In genomic region chr12:124233846-124234620, GRCh38 we compare ENCODE assay signal across 15 cellular contexts.
DNase-seq lines count a peak whose midpoint lies in the region; ATAC-seq and TF ChIP-seq lines count a peak whose summit lies in the region.
"Had no signal": no experiment of that assay in that cellular context is flagged by ENCODE, and none has a peak within 500 bp of the region (broad histone marks: within the 10 kb centered on the region; RNA-seq: fewer than 3 reads in every experiment).

No MANE protein-coding gene starts in this region.

- no peak overlapping the region for H3K27ac Mint-ChIP-seq in immature natural killer cell
- H3K27ac Mint-ChIP-seq: activated CD4-positive, alpha-beta T cell treated with anti-CD3 and anti-CD28 coated beads, Interleukin-2, amount 10 ng/mL, durations not matched to agents 7 days and 5 days; GM23338; T-cell had no signal

- peak; percentile 21 for ATAC-seq in left ventricle myocardium superior
- no peak for ATAC-seq in Right ventricle myocardium superior (ENCODE audit: poor library complexity)
- ATAC-seq in upper lobe of right lung, result peak; percentile 15
- ATAC-seq: GM12878, GM23338, T-cell had no signal

- H3K9me3 ChIP-seq in upper lobe of right lung, result no peaks in the 10 kb centered on the region

- H3K4me3 Mint-ChIP-seq in immature natural killer cell, result no peak overlapping the region
- H3K4me3 Mint-ChIP-seq: activated CD4-positive, alpha-beta T cell treated with anti-CD3 and anti-CD28 coated beads, Interleukin-2, amount 10 ng/mL, durations not matched to agents 7 days and 5 days; GM23338; T-cell had no signal

- intact Hi-C loops in left ventricle myocardium superior (cut with micrococcal nuclease) (no loop called here), Right ventricle myocardium superior (cut with DNase I) (no loop called here), upper lobe of right lung (cut with DNase I) (no loop called here)

- H3K27me3 ChIP-seq in upper lobe of right lung, result no peaks in the 10 kb centered on the region

- peaks cover 0 to 6% (median 0%) of the 10 kb centered on the region in 6 donors for H3K9me3 Mint-ChIP-seq in immature natural killer cell

- no peaks in the 10 kb centered on the region for H3K36me3 ChIP-seq in upper lobe of right lung

- DNase-seq in left ventricle myocardium superior (no peak), Right ventricle myocardium superior (no peak), SKM-1 treated with dmso at 0.1 percent for 144 hours (lab: John Stamatoyannopoulos, UW; ENCODE audit: unreplicated experiment) (peak; percentile 2), foreskin fibroblast (peak; percentile 14 to 19), upper lobe of right lung (no peak), immature natural killer cell (no peak), hypothalamus (lab: John Stamatoyannopoulos, UW) (no peak)
- DNase-seq in stimulated activated CD4-positive, alpha-beta T cell treated with anti-CD3 and anti-CD28 coated beads, Interleukin-1b, Interleukin-23, amount 100 ng/mL, for 48 hours, result no peak
- DNase-seq: activated CD4-positive, alpha-beta T cell treated with anti-CD3 and anti-CD28 coated beads, Interleukin-2, amount 10 ng/mL, durations not matched to agents 7 days and 5 days; activated effector memory CD4-positive, alpha-beta T cell treated with anti-CD3 and anti-CD28 coated beads, Interleukin-2, amount 50 U/mL, for 16 hours; NCI-H1105; NCI-H82; T-cell had no signal

- H3K27ac ChIP-seq in upper lobe of right lung, result no peak overlapping the region

- no peaks in the 10 kb centered on the region for H3K4me1 Mint-ChIP-seq in immature natural killer cell
- H3K4me1 Mint-ChIP-seq: activated CD4-positive, alpha-beta T cell treated with anti-CD3 and anti-CD28 coated beads, Interleukin-2, amount 10 ng/mL, durations not matched to agents 7 days and 5 days; GM23338; T-cell had no signal

- no peak overlapping the region for H3K4me3 ChIP-seq in foreskin fibroblast (ENCODE audit: low read depth in 1 of 2, low read length in 2 of 2)
- H3K4me3 ChIP-seq in upper lobe of right lung, result no peak overlapping the region
- H3K4me3 ChIP-seq: GM12878, GM23338 had no signal

- TF ChIP-seq CTCF in foreskin fibroblast (IDR thresholded peaks at IDR 0.05; ENCODE audit: low read depth, low read length), result no peak
- no peak for TF ChIP-seq CTCF in upper lobe of right lung (IDR thresholded peaks at IDR 0.05)

- peaks cover 7% of the 10 kb centered on the region for H3K4me1 ChIP-seq in upper lobe of right lung

- H3K27me3 Mint-ChIP-seq in immature natural killer cell (ENCODE audit: low read depth in 3 of 3), result peaks cover 2 to 11% (median 7%) of the 10 kb centered on the region in 3 donors

- H3K36me3 Mint-ChIP-seq in immature natural killer cell, result peaks cover 0 to 3% (median 0%) of the 10 kb centered on the region in 3 donors
- H3K36me3 Mint-ChIP-seq: T-cell had no signal

Comparison
In these comparisons a context has a peak if more than half of its experiments do, and no peak if none do; other contexts are left out.
1. DNase-seq: peak in SKM-1 treated with dmso at 0.1 percent for 144 hours (single experiment) and foreskin fibroblast (2 of 2); none in left ventricle myocardium superior (single experiment), Right ventricle myocardium superior (single experiment), upper lobe of right lung (single experiment), stimulated activated CD4-positive, alpha-beta T cell treated with anti-CD3 and anti-CD28 coated beads, Interleukin-1b, Interleukin-23, amount 100 ng/mL, for 48 hours (single experiment), immature natural killer cell (0 of 3) and hypothalamus (0 of 51).